In genomic region chr15:43749690-43750345, GRCh38 we compare ENCODE assay signal across 1 cellular context.
TF ChIP-seq lines count a peak whose summit lies in the region.

No MANE protein-coding gene starts in this region.

TF ChIP-seq in GM23338, 12 proteins besides CTCF, POLR2A, EP300 and RAD21 (continued from another document):
- TF ChIP-seq ZNF462 (CRISPR knock-in tag; IDR thresholded peaks at IDR 0.05) (no peak), POLR2AphosphoS5 (IDR thresholded peaks at IDR 0.05; ENCODE audit: low read depth) (no peak), EZH2phosphoT487 (IDR thresholded peaks at IDR 0.05; ENCODE audit: unreplicated experiment) (no peak)
